ENCODE assay signal across 8 cellular contexts in the genomic region with DNA sequence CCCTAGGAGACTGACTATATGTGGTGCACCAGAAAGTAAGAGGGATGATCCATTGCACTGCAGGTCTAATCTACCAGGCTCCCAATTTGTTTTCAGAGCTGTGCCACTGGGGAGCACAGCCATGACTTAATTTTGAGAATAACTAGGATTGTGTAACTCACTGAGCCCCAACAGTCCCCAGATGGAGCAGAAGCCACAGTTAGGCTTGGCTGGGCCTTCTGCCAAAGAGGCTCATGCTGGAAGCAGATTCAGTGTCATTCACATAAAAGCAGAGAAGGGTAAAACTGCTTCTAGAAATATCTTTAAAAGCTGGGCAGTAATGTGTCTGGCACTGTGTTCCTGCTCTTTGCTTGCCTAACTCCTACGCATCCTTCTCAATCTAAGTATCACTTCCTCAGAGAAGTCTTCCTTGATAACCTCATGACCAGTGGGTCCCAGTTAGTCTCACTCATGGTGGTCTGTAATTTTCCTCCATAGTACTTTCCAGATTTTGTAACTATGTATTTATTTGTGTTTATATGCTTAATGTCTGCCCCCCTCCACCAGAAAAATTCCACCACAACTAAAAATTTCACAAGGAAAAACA. TPM values are rescaled to one million over a fixed set of nuclear protein-coding genes. Genes with fewer than 3 reads are reported as not detected.
DNase-seq lines count a peak whose midpoint lies in the region; ATAC-seq and TF ChIP-seq lines count a peak whose summit lies in the region.

No MANE protein-coding gene starts in this region.

- H3K79me2 ChIP-seq in DND-41 (ENCODE audit: insufficient read depth, low read length): peaks cover 17% of the 10 kb centered on the region

- H3K4me3 ChIP-seq in DND-41 (ENCODE audit: low read depth in 1 of 2, low read length in 2 of 2): no peak overlapping the region
- H3K4me3 ChIP-seq in Peyer's patch: no peak overlapping the region
- no peak overlapping the region for H3K4me3 ChIP-seq in esophagus squamous epithelium

- H3K27me3 Mint-ChIP-seq in progenitor cell of endocrine pancreas: no peaks in the 10 kb centered on the region

- TF ChIP-seq POLR2A in Peyer's patch (IDR thresholded peaks at IDR 0.05) (no peak), esophagus squamous epithelium (IDR thresholded peaks at IDR 0.05) (no peak)

- H3K4me2 ChIP-seq in DND-41 (ENCODE audit: insufficient read depth, low read length): peak overlapping the region; percentile 74

- no peaks in the 10 kb centered on the region for H3K36me3 Mint-ChIP-seq in progenitor cell of endocrine pancreas (ENCODE audit: insufficient read depth)

- H2AFZ ChIP-seq in DND-41 (ENCODE audit: low read depth, low read length): no peak overlapping the region; the same call in 1 of the 2 replicates

- H3K9ac ChIP-seq in DND-41 (ENCODE audit: low read depth, low read length): peak overlapping the region; percentile 42

- DNase-seq in DND-41 (no peak), Peyer's patch (no peak), esophagus squamous epithelium (lab: John Stamatoyannopoulos, UW) (no peak), progenitor cell of endocrine pancreas (ENCODE audit: low spot score, unreplicated experiment) (no peak), kidney glomerular epithelial cell (lab: John Stamatoyannopoulos, UW) (no peak), GM19240 (ENCODE audit: insufficient read length, low spot score) (no peak), NK-92 (lab: John Stamatoyannopoulos, UW; ENCODE audit: unreplicated experiment) (no peak)

- intact Hi-C loops in esophagus squamous epithelium (cut with DNase I): no loop called here

- peaks cover 2% of the 10 kb centered on the region for H3K4me1 Mint-ChIP-seq in progenitor cell of endocrine pancreas (ENCODE audit: low read depth)

- WGBS in esophagus squamous epithelium, 2 donors: 53 to 73% methylated on average over 1 of the region's 1 CpG

- H3K27ac ChIP-seq in DND-41 (ENCODE audit: low read length): peak overlapping the region; percentile 72
- H3K27ac ChIP-seq in Peyer's patch: peak overlapping the region in 3 of 4 donors; percentile 15 to 70 (median 61)
- H3K27ac ChIP-seq in esophagus squamous epithelium: peak overlapping the region; percentile 24 to 71 (median 52)

- no peaks in the 10 kb centered on the region for H3K9me3 ChIP-seq in DND-41 (ENCODE audit: insufficient read depth, low read length, severe bottlenecking)
- H3K9me3 ChIP-seq in Peyer's patch: no peaks in the 10 kb centered on the region
- no peaks in the 10 kb centered on the region for H3K9me3 ChIP-seq in esophagus squamous epithelium

- H3K9me3 Mint-ChIP-seq in progenitor cell of endocrine pancreas (ENCODE audit: low read depth): no peaks in the 10 kb centered on the region

- H3K4me1 ChIP-seq in DND-41 (ENCODE audit: insufficient read depth, low read length): peaks cover 20% of the 10 kb centered on the region
- peaks cover 0 to 40% (median 6%) of the 10 kb centered on the region in 4 donors for H3K4me1 ChIP-seq in Peyer's patch
- peaks cover 7 to 46% (median 25%) of the 10 kb centered on the region in 3 donors for H3K4me1 ChIP-seq in esophagus squamous epithelium

- H3K4me3 Mint-ChIP-seq in progenitor cell of endocrine pancreas (ENCODE audit: low read depth): no peak overlapping the region

- peaks cover 12% of the 10 kb centered on the region for H4K20me1 ChIP-seq in DND-41 (ENCODE audit: insufficient read depth, low read length)

- H3K27me3 ChIP-seq in DND-41 (ENCODE audit: insufficient read depth, low read length, poor library complexity) (no peaks in the 10 kb centered on the region), Peyer's patch (no peaks in the 10 kb centered on the region), esophagus squamous epithelium (no peaks in the 10 kb centered on the region)

- ATAC-seq in DND-41 (ENCODE audit: insufficient read depth, low read depth) (no peak), GM18861 (IDR thresholded peaks at IDR 0.05; ENCODE audit: unreplicated experiment) (no peak)

- no peak for TF ChIP-seq CTCF in DND-41 (IDR thresholded peaks at IDR 0.05; ENCODE audit: borderline replicate concordance, extremely low read depth, low read length, poor library complexity, severe bottlenecking)
- TF ChIP-seq CTCF in Peyer's patch (IDR thresholded peaks at IDR 0.05): no peak
- no peak for TF ChIP-seq CTCF in esophagus squamous epithelium (IDR thresholded peaks at IDR 0.05)
- no peak for TF ChIP-seq CTCF in progenitor cell of endocrine pancreas (IDR thresholded peaks at IDR 0.05; ENCODE audit: unreplicated experiment)

- H3K36me3 ChIP-seq in DND-41 (ENCODE audit: insufficient read depth, low read length) (peaks cover 24% of the 10 kb centered on the region), Peyer's patch (peaks cover 0 to 32% (median 0%) of the 10 kb centered on the region in 3 donors), esophagus squamous epithelium (peaks cover 0 to 58% (median 7%) of the 10 kb centered on the region in 3 donors)

- peak overlapping the region; percentile 64 for H3K27ac Mint-ChIP-seq in progenitor cell of endocrine pancreas

RNA-seq across cellular contexts. Expression of gene STK40, which starts 20.3 kb away (rescaled TPM):
- total RNA-seq in Peyer's patch (10 to 100 TPM; 14.0 to 30.2 (median 21.5) TPM), esophagus squamous epithelium (10 to 100 TPM; 34.5 to 59.7 (median 42.3) TPM), progenitor cell of endocrine pancreas (34.6 and 42.0 TPM in 2 replicates)

RNA-seq across cellular contexts. Expression of gene LSM10, which starts 32.3 kb away (rescaled TPM):
- total RNA-seq in Peyer's patch (10 to 100 TPM; 25.5 to 42.9 (median 31.2) TPM), esophagus squamous epithelium (10 to 100 TPM in 3 of 4 donors, 1 to 10 TPM in 1; 8.5 to 29.4 (median 16.9) TPM), progenitor cell of endocrine pancreas (28.4 and 32.8 TPM in 2 replicates)

RNA-seq across cellular contexts. Expression of gene EVA1B, which starts 42.0 kb away (rescaled TPM):
- 10 to 100 TPM in 2 of 4 donors, 1 to 10 TPM in 2; 4.4 to 19.0 (median 11.4) TPM for total RNA-seq in Peyer's patch
- 10 to 100 TPM in 3 of 4 donors, 1 to 10 TPM in 1; 7.5 to 22.1 (median 12.8) TPM for total RNA-seq in esophagus squamous epithelium
- 11.8 and 14.1 TPM in 2 replicates for total RNA-seq in progenitor cell of endocrine pancreas

RNA-seq across cellular contexts. Expression of gene SH3D21, which starts 59.2 kb away (rescaled TPM):
- total RNA-seq in Peyer's patch (10 to 100 TPM; 20.6 to 75.9 (median 24.8) TPM), esophagus squamous epithelium (1 to 10 TPM; 2.8 to 9.7 (median 3.7) TPM), progenitor cell of endocrine pancreas (10.6 and 11.0 TPM in 2 replicates)
